Comparison of ENCODE assay signal across 9 cellular contexts in the genomic region with DNA sequence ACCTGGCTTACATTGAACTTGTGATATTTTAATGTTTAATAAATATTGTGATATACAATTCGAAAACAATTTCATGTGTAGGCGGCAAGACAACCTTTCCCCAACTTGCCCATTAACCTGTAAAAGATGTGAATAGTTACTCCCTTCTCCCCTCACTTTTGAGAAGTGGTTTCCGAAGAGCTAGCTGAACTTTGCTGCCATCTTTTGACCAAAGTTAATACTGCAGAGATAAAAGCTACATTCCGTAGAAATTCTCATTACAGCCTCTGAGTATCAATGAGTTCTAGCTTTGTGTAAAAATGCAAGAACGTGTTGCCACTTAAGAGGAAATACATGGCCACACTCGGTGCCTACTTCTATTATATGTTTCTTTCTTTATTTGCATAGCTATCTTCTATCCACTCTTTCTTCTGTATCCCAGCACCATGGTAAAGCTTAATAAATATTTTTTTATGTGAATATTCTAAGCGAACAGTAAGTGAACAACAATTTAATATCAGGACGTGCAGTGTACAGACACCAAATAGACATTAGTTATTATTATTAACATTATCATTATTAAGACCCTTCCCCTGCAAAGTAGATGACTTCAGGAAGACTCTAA.
DNase-seq lines count a peak whose midpoint lies in the region; ATAC-seq and TF ChIP-seq lines count a peak whose summit lies in the region.
"Had no signal": no experiment of that assay in that cellular context is flagged by ENCODE, and none has a peak within 500 bp of the region (broad histone marks: within the 10 kb centered on the region; RNA-seq: fewer than 3 reads in every experiment).

No MANE protein-coding gene starts in this region.

- H3K4me3 ChIP-seq in Loucy (ENCODE audit: low read length, poor library complexity, severe bottlenecking), result no peak overlapping the region
- no peak overlapping the region; a peak in 1 of 4 replicates for H3K4me3 ChIP-seq in SK-N-SH (ENCODE audit: low read depth in 2 of 2, low read length in 1 of 2)
- H3K4me3 ChIP-seq in fibroblast of pulmonary artery (replicated peaks; ENCODE audit: low read depth, low read length), result no peak overlapping the region

- H2AFZ ChIP-seq in Loucy (ENCODE audit: low read length), result no peak overlapping the region
- no peak overlapping the region for H2AFZ ChIP-seq in SK-N-SH (ENCODE audit: low read depth)

- H3K9me3 Mint-ChIP-seq in progenitor cell of endocrine pancreas (ENCODE audit: low read depth), result no peaks in the 10 kb centered on the region

- CTCF ChIA-PET in SK-N-SH (lab: Yijun Ruan, JAX), result interaction anchor here (0.6 to 4.0 kb wide), 30 partner anchors 8 to 1263 kb away, joined by 3 to 27 read pairs (median 4); a partner anchor contains a TSS

- TF ChIP-seq RAD21 in SK-N-SH (IDR thresholded peaks at IDR 0.05; ENCODE audit: low read length), result peak; percentile 87

- H3K27me3 ChIP-seq in Loucy (ENCODE audit: insufficient read depth, low read length, poor library complexity, severe bottlenecking) (no peaks in the 10 kb centered on the region), SK-N-SH (ENCODE audit: insufficient read depth) (no peaks in the 10 kb centered on the region; the same call in 1 of the 2 replicates)

- DNase-seq in NCI-H446 (lab: John Stamatoyannopoulos, UW), result peak; percentile 3 to 35
- DNase-seq in NCI-H446 treated with DMSO at 0.1 percent for 48 hours (lab: John Stamatoyannopoulos, UW), result no peak
- DNase-seq in SK-N-SH, result peak; percentile 43
- DNase-seq in fibroblast of pulmonary artery (ENCODE audit: low read depth), result peak; percentile 72
- no peak for DNase-seq in progenitor cell of endocrine pancreas (ENCODE audit: low spot score, unreplicated experiment)
- DNase-seq in activated CD4-positive, alpha-beta T cell treated with anti-CD3 and anti-CD28 coated beads for 48 hours, result no peak

- H3K9me2 ChIP-seq in Loucy (replicated peaks; ENCODE audit: low read depth, low read length) (no peaks in the 10 kb centered on the region), SK-N-SH (no peaks in the 10 kb centered on the region)

- no peak overlapping the region for H3K4me3 Mint-ChIP-seq in progenitor cell of endocrine pancreas (ENCODE audit: low read depth)
- H3K4me3 Mint-ChIP-seq: activated naive CD8-positive, alpha-beta T cell had no signal

- H3K36me3 Mint-ChIP-seq in progenitor cell of endocrine pancreas (ENCODE audit: insufficient read depth), result no peaks in the 10 kb centered on the region
- H3K36me3 Mint-ChIP-seq: activated naive CD8-positive, alpha-beta T cell had no signal

- H3K27ac ChIP-seq in SK-N-SH (ENCODE audit: low read depth in 2 of 2, low read length in 1 of 2), result no peak overlapping the region

- H3K4me1 Mint-ChIP-seq in progenitor cell of endocrine pancreas (ENCODE audit: low read depth), result no peaks in the 10 kb centered on the region

- TF ChIP-seq CTCF in Loucy (conservative IDR thresholded peaks at IDR 0.05; ENCODE audit: low read length) (peak; percentile 86), SK-N-SH (IDR thresholded peaks at IDR 0.05) (peak; percentile 85), fibroblast of pulmonary artery (IDR thresholded peaks at IDR 0.05; ENCODE audit: low read length, missing control alignments) (peak; percentile 86), progenitor cell of endocrine pancreas (IDR thresholded peaks at IDR 0.05; ENCODE audit: unreplicated experiment) (peak; percentile 91)

- no peak for TF ChIP-seq EP300 in SK-N-SH (IDR thresholded peaks at IDR 0.05; ENCODE audit: borderline replicate concordance in 1 of 2, low read depth in 1 of 2, low read length in 1 of 2)

- no peaks in the 10 kb centered on the region for H3F3A ChIP-seq in Loucy (ENCODE audit: low read depth)
- no peaks in the 10 kb centered on the region for H3F3A ChIP-seq in SK-N-SH (replicated peaks; ENCODE audit: insufficient read depth)

- H3K9me3 ChIP-seq in Loucy (ENCODE audit: insufficient read depth, low read depth, low read length) (no peaks in the 10 kb centered on the region), SK-N-SH (no peaks in the 10 kb centered on the region)

- H3K27me3 Mint-ChIP-seq in progenitor cell of endocrine pancreas, result peaks cover 14% of the 10 kb centered on the region

- no peak overlapping the region for H3K27ac Mint-ChIP-seq in progenitor cell of endocrine pancreas
- H3K27ac Mint-ChIP-seq: activated naive CD8-positive, alpha-beta T cell had no signal

- H3K4me1 ChIP-seq in Loucy (ENCODE audit: insufficient read depth, low read length, poor library complexity, severe bottlenecking) (peaks cover 40% of the 10 kb centered on the region), SK-N-SH (ENCODE audit: control insufficient read depth in 1 of 2, insufficient read depth in 2 of 2, low read depth in 1 of 2, low read length in 1 of 2) (no peaks in the 10 kb centered on the region)

- H3K4me2 ChIP-seq in Loucy (ENCODE audit: low read depth, low read length, poor library complexity, severe bottlenecking) (no peak overlapping the region), SK-N-SH (no peak overlapping the region)

- WGBS in SK-N-SH (ENCODE audit: low lambda C conversion rate), result 3% methylated on average over 8 of the region's 8 CpGs

- H3K9ac ChIP-seq in Loucy (ENCODE audit: low read depth, low read length, poor library complexity, severe bottlenecking) (peak overlapping the region; percentile 40), SK-N-SH (no peak overlapping the region)

- no peak for ATAC-seq in GM21390 (IDR thresholded peaks at IDR 0.05; ENCODE audit: unreplicated experiment)

- POLR2A ChIA-PET in SK-N-SH (lab: Yijun Ruan, JAX), result no interaction called here

- H4K20me1 ChIP-seq in Loucy (ENCODE audit: insufficient read depth, low read length, poor library complexity, severe bottlenecking) (no peaks in the 10 kb centered on the region), SK-N-SH (ENCODE audit: insufficient read depth) (no peaks in the 10 kb centered on the region)

- H3K79me2 ChIP-seq in Loucy (ENCODE audit: insufficient read depth, low read length), result no peaks in the 10 kb centered on the region
- no peaks in the 10 kb centered on the region for H3K79me2 ChIP-seq in SK-N-SH (ENCODE audit: insufficient read depth)

- H3K36me3 ChIP-seq in Loucy (ENCODE audit: insufficient read depth, low read length) (no peaks in the 10 kb centered on the region), SK-N-SH (replicated peaks in 1 of 2; ENCODE audit: control insufficient read depth in 1 of 2, insufficient read depth in 2 of 2, low read length in 1 of 2) (no peaks in the 10 kb centered on the region)

TF ChIP-seq in SK-N-SH, 30 proteins besides CTCF, POLR2A, EP300 and RAD21:
- TF ChIP-seq SMC3 (IDR thresholded peaks at IDR 0.05; ENCODE audit: low read depth, low read length) (peak; percentile 38), FOXJ3 (CRISPR knock-in tag; IDR thresholded peaks at IDR 0.05) (no peak)

Comparison
In these comparisons a context has a peak if more than half of its experiments do, and no peak if none do; other contexts are left out.
1. DNase-seq: peak in NCI-H446 (2 of 2), SK-N-SH (single experiment) and fibroblast of pulmonary artery (single experiment); none in NCI-H446 treated with DMSO at 0.1 percent for 48 hours (single experiment), progenitor cell of endocrine pancreas (single experiment) and activated CD4-positive, alpha-beta T cell treated with anti-CD3 and anti-CD28 coated beads for 48 hours (single experiment).
2. Peak in every context shown above with its lines, with median percentiles within 50 percentile points of each other: CTCF ChIP-seq.